21 cellular contexts compared by ENCODE assay signal in the genomic region with DNA sequence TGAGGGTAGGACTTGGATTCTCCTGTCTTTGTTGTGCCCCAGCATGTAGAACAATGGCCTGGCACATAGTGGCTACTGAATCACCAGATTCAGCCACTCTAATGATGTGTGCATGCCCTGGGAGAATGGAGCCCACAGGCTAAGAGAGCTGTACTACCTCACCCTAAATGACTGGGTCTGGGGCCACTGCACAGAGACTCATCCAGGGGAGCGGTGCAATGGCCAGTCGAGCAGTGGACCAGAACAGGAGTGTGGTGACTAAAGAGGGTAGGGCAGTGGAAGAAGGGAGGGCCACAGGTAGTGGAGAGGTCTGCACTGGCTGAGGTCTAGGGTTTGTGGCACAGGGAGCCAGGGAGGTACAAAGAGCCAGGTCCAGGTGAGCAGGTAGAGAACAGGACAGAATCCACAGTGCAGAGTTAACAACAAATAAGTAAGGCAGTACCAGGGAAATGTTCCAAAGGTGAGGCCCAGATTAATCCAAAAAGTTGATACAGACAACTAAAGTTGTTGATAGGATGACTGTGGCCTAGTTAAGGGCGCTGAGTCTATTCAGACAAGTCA.
DNase-seq lines count a peak whose midpoint lies in the region; ATAC-seq, FAIRE-seq and TF ChIP-seq lines count a peak whose summit lies in the region.
"Had no signal": no experiment of that assay in that cellular context is flagged by ENCODE, and none has a peak within 500 bp of the region (broad histone marks: within the 10 kb centered on the region; RNA-seq: fewer than 3 reads in every experiment).

No MANE protein-coding gene starts in this region.

- no peak overlapping the region for H3K9ac ChIP-seq in H1 (replicated peaks in 1 of 4; ENCODE audit: extremely low read depth in 1 of 4, low read depth in 3 of 4, low read length in 3 of 4)

- no peaks in the 10 kb centered on the region for H3K27me3 Mint-ChIP-seq in GM23338 (ENCODE audit: insufficient read depth, low read depth, poor library complexity)

- H2BK12ac ChIP-seq in H1 (ENCODE audit: low read depth, low read length): 0 out of 2 replicates have a peak overlapping the region, but pooled peaks have one; percentile 50

- TF ChIP-seq CTCF in GM23338 (conservative IDR thresholded peaks at IDR 0.05; ENCODE audit: low read depth in 2 of 2) (no peak), H1 (IDR thresholded peaks at IDR 0.05; ENCODE audit: control extremely low read depth in 1 of 3, insufficient read depth in 1 of 3, low read depth in 1 of 3, low read length in 3 of 3) (no peak)

- H3K4me1 ChIP-seq in GM23338 (ENCODE audit: insufficient read depth) (no peaks in the 10 kb centered on the region), H1 (replicated peaks in 1 of 4; ENCODE audit: control insufficient read depth in 3 of 4, insufficient read depth in 4 of 4, low read length in 3 of 4) (no peaks in the 10 kb centered on the region)
- H3K4me1 ChIP-seq: A549 had no signal

- TF ChIP-seq POLR2A in H1 (IDR thresholded peaks at IDR 0.05; ENCODE audit: control extremely low read depth in 1 of 2, low read depth in 2 of 2, low read length in 2 of 2): no peak

- H3K4me2 ChIP-seq in GM23338 (no peak overlapping the region), H1 (ENCODE audit: insufficient read depth in 1 of 2, low read depth in 2 of 2, low read length in 2 of 2) (no peak overlapping the region)
- H3K4me2 ChIP-seq: A549 had no signal

- no peak overlapping the region for H3K4me3 Mint-ChIP-seq in GM23338
- no peak overlapping the region for H3K4me3 Mint-ChIP-seq in stimulated activated effector memory CD8-positive, alpha-beta T cell treated with anti-CD3 and anti-CD28 coated beads, Interleukin-12 subunit alpha, Interleukin-12 subunit beta, amount 100 ng/mL, for 72 hours
- H3K4me3 Mint-ChIP-seq: CD4-positive, alpha-beta T cell; H9; IgD-negative memory B cell had no signal

- H2BK15ac ChIP-seq in H1 (ENCODE audit: low read length): no peak overlapping the region

- H2BK5ac ChIP-seq in H1 (ENCODE audit: low read depth, low read length): no peak overlapping the region

- H3K9me3 Mint-ChIP-seq in GM23338: no peaks in the 10 kb centered on the region
- no peaks in the 10 kb centered on the region for H3K9me3 Mint-ChIP-seq in stimulated activated effector memory CD8-positive, alpha-beta T cell treated with anti-CD3 and anti-CD28 coated beads, Interleukin-12 subunit alpha, Interleukin-12 subunit beta, amount 100 ng/mL, for 72 hours
- H3K9me3 Mint-ChIP-seq: CD4-positive, alpha-beta T cell had no signal

- H3K79me2 ChIP-seq in GM23338 (replicated peaks; ENCODE audit: insufficient read depth) (no peaks in the 10 kb centered on the region), H1 (ENCODE audit: control insufficient read depth in 1 of 2, insufficient read depth in 2 of 2, low read length in 2 of 2) (no peaks in the 10 kb centered on the region)

- no peak overlapping the region for H3K4ac ChIP-seq in H1 (replicated peaks; ENCODE audit: insufficient read length, low read depth, low read length)

- 0 out of 2 replicates have a peak, but pooled peaks cover 3% of the 10 kb centered on the region for H3K9me2 ChIP-seq in GM23338 (ENCODE audit: insufficient read depth)

- no peaks in the 10 kb centered on the region for H3F3A ChIP-seq in GM23338 (replicated peaks; ENCODE audit: low read depth)

- FAIRE-seq in H1 (lab: Jason Lieb, UNC): no peak
- FAIRE-seq: A549, GM12878 had no signal

- H3K18ac ChIP-seq in H1 (ENCODE audit: extremely low read depth, low read length): no peak overlapping the region

- peak overlapping the region; percentile 59; the same call in 1 of the 2 replicates for H4K8ac ChIP-seq in H1 (ENCODE audit: extremely low read depth, insufficient read depth, low read length)

- no peak overlapping the region for H3K23ac ChIP-seq in H1 (ENCODE audit: insufficient read length)

- H3K56ac ChIP-seq in H1 (replicated peaks; ENCODE audit: insufficient read length, low read depth, low read length): no peak overlapping the region

- 93% methylated on average over 3 of the region's 3 CpGs; no CpG with 5 or more reads in 1 of the 2 experiments for WGBS in H1 (ENCODE audit: extremely low coverage in 1 of 2, insufficient coverage in 1 of 2, insufficient read length in 1 of 2, insufficient replicate concordance in 2 of 2, low coverage in 1 of 2, low lambda C conversion rate in 2 of 2, missing lambda C conversion rate in 1 of 2), 2 experiments

- no peak overlapping the region for H4K5ac ChIP-seq in H1 (ENCODE audit: insufficient read length, low read depth, low read length)

- H2BK20ac ChIP-seq in H1 (ENCODE audit: low read length): no peak overlapping the region

- no peak overlapping the region for H3K14ac ChIP-seq in H1 (ENCODE audit: insufficient read length)

- TF ChIP-seq EP300 in H1 (IDR thresholded peaks at IDR 0.05; ENCODE audit: borderline replicate concordance in 1 of 2, low read depth in 2 of 2, low read length in 2 of 2): no peak

- H4K20me1 ChIP-seq in GM23338 (replicated peaks; ENCODE audit: insufficient read depth): no peaks in the 10 kb centered on the region
- H4K20me1 ChIP-seq in H1 (replicated peaks in 1 of 2; ENCODE audit: control insufficient read depth in 1 of 2, insufficient read depth in 2 of 2, low read length in 2 of 2): no peaks in the 10 kb centered on the region

- DNase-seq in GM23338 (ENCODE audit: low spot score) (no peak), H1 (ENCODE audit: low read depth in 1 of 2, low spot score in 2 of 2) (no peak), kidney tubule cell (ENCODE audit: low spot score) (peak; percentile 80), NCI-H1694 treated with DMSO at 0.1 percent for 48 hours (lab: John Stamatoyannopoulos, UW) (no peak)
- no peak for DNase-seq in stimulated activated effector memory CD8-positive, alpha-beta T cell treated with anti-CD3 and anti-CD28 coated beads, Interleukin-12 subunit alpha, Interleukin-12 subunit beta, amount 100 ng/mL, for 72 hours (ENCODE audit: low spot score in 2 of 2)
- DNase-seq: CD4-positive, alpha-beta T cell; EL; H9; Karpas-422; NCI-H2171 treated with DMSO at 0.1 percent for 48 hours; NCI-H446; NCI-H82; OCI-M1; SHP77 had no signal

- no peaks in the 10 kb centered on the region for H3K4me1 Mint-ChIP-seq in GM23338
- H3K4me1 Mint-ChIP-seq in stimulated activated effector memory CD8-positive, alpha-beta T cell treated with anti-CD3 and anti-CD28 coated beads, Interleukin-12 subunit alpha, Interleukin-12 subunit beta, amount 100 ng/mL, for 72 hours: no peaks in the 10 kb centered on the region
- H3K4me1 Mint-ChIP-seq: H9, IgD-negative memory B cell had no signal

- no peaks in the 10 kb centered on the region for H3K9me3 ChIP-seq in H1 (ENCODE audit: insufficient read depth in 2 of 2, low read depth in 1 of 2, low read length in 1 of 2)
- H3K9me3 ChIP-seq: A549 had no signal

- ATAC-seq in GM23338 (no peak), HG03439 (IDR thresholded peaks at IDR 0.05; ENCODE audit: unreplicated experiment) (no peak), HG02610 (IDR thresholded peaks at IDR 0.05; ENCODE audit: unreplicated experiment) (no peak), GM19035 (IDR thresholded peaks at IDR 0.05; ENCODE audit: unreplicated experiment) (no peak)
- ATAC-seq in stimulated activated effector memory CD8-positive, alpha-beta T cell treated with anti-CD3 and anti-CD28 coated beads, Interleukin-12 subunit alpha, Interleukin-12 subunit beta, amount 100 ng/mL, for 72 hours: peak; percentile 46
- ATAC-seq: A549, GM12878 had no signal

- no peak for TF ChIP-seq RAD21 in H1 (IDR thresholded peaks at IDR 0.05 in 1 of 2, conservative IDR thresholded peaks at IDR 0.05 in 1 of 2; ENCODE audit: low read depth in 2 of 2, low read length in 2 of 2)

- CTCF ChIA-PET in H1 (lab: Charles Lee; ENCODE audit: partially characterized antibody): interaction anchor here (0.9 to 1.7 kb wide), 2 partner anchors 33 to 42 kb away, joined by 3 to 6 read pairs; no protein-coding TSS in a partner anchor

- H3K4me3 ChIP-seq in GM23338: no peak overlapping the region
- no peak overlapping the region for H3K4me3 ChIP-seq in H1 (ENCODE audit: extremely low read depth in 1 of 4, insufficient read depth in 2 of 4, low read depth in 3 of 4, low read length in 4 of 4)
- H3K4me3 ChIP-seq: A549, GM12878, SK-N-MC had no signal

- H3K27ac Mint-ChIP-seq in GM23338: no peak overlapping the region; the same call in 1 of the 2 replicates
- H3K27ac Mint-ChIP-seq in stimulated activated effector memory CD8-positive, alpha-beta T cell treated with anti-CD3 and anti-CD28 coated beads, Interleukin-12 subunit alpha, Interleukin-12 subunit beta, amount 100 ng/mL, for 72 hours: no peak overlapping the region
- H3K27ac Mint-ChIP-seq: CD4-positive, alpha-beta T cell; H9 had no signal

- H3K36me3 ChIP-seq in GM23338 (ENCODE audit: insufficient read depth) (no peaks in the 10 kb centered on the region), H1 (ENCODE audit: control insufficient read depth in 2 of 4, insufficient read depth in 4 of 4, low read length in 3 of 4) (no peaks in the 10 kb centered on the region)

- no peaks in the 10 kb centered on the region for H3K79me1 ChIP-seq in H1 (ENCODE audit: low read depth, low read length)

- no peak overlapping the region for H2BK120ac ChIP-seq in H1 (replicated peaks; ENCODE audit: low read depth, low read length)

- H3K36me3 Mint-ChIP-seq in GM23338 (ENCODE audit: low read depth): no peaks in the 10 kb centered on the region
- H3K36me3 Mint-ChIP-seq in stimulated activated effector memory CD8-positive, alpha-beta T cell treated with anti-CD3 and anti-CD28 coated beads, Interleukin-12 subunit alpha, Interleukin-12 subunit beta, amount 100 ng/mL, for 72 hours: no peaks in the 10 kb centered on the region
- H3K36me3 Mint-ChIP-seq: IgD-negative memory B cell had no signal

- no peaks in the 10 kb centered on the region for H3K27me3 ChIP-seq in GM23338 (ENCODE audit: insufficient read depth)
- H3K27me3 ChIP-seq in H1 (replicated peaks in 1 of 4; ENCODE audit: control insufficient read depth in 3 of 4, extremely low read depth in 1 of 4, insufficient read depth in 3 of 4, low read length in 3 of 4): no peaks in the 10 kb centered on the region; a peak in 1 of 7 replicates

- POLR2A ChIA-PET in H1 (lab: Charles Lee; ENCODE audit: partially characterized antibody): no interaction called here

- no peak overlapping the region for H3K27ac ChIP-seq in GM23338 (ENCODE audit: low read depth)
- no peak overlapping the region for H3K27ac ChIP-seq in H1 (ENCODE audit: low read depth, low read length)
- H3K27ac ChIP-seq: A549, SK-N-MC had no signal

- no peak overlapping the region for H2AK5ac ChIP-seq in H1 (ENCODE audit: low read depth, low read length)

- peak overlapping the region; percentile 32; the same call in 1 of the 2 replicates for H2AFZ ChIP-seq in GM23338
- no peak overlapping the region for H2AFZ ChIP-seq in H1 (ENCODE audit: low read length)

- H4K91ac ChIP-seq in H1 (replicated peaks; ENCODE audit: insufficient read length, low read length): no peak overlapping the region

- H3K23me2 ChIP-seq in H1 (ENCODE audit: low read depth, low read length): no peaks in the 10 kb centered on the region

TF ChIP-seq in GM23338, 12 proteins besides CTCF, POLR2A, EP300 and RAD21 (continues in another document):
- TF ChIP-seq POLR2AphosphoS5 (IDR thresholded peaks at IDR 0.05; ENCODE audit: low read depth): no peak
- no peak for TF ChIP-seq EZH2 (IDR thresholded peaks at IDR 0.05; ENCODE audit: low read depth, unreplicated experiment)
